1 cellular context compared by ENCODE assay signal in the genomic region with DNA sequence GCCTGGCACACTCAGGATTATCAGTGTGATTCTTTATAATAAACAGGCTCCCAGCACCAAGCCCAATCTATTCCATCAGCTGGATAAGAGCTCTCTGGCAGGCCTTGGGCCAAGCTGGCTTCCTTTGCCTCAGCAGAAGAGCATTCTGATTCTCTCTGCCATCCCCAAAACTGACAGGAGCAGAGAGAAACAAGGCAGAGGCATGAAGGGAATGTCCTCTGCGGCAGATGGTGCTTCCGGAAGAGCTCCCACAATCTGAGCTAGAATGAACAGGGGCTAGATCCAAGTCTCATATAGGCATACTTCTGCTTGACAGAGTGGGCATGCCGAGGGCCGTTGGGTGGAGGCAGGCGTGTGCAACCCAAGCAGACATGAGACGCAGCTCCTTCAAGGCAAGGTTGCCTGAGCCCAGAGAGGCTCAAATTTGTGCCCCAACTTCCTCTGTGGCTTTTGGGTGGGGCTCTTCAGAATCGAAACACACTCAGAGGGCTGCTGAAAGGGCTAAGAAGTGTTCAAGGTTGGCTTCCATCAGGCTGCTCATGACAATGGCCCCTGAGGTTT.
TF ChIP-seq lines count a peak whose summit lies in the region.

No MANE protein-coding gene starts in this region.

TF ChIP-seq in GM23338, 12 proteins besides CTCF, POLR2A, EP300 and RAD21 (continued from another document):
- no peak for TF ChIP-seq CREB1 (CRISPR knock-in tag; IDR thresholded peaks at IDR 0.05; ENCODE audit: low read depth)
- TF ChIP-seq STAT1 (IDR thresholded peaks at IDR 0.05; ENCODE audit: unreplicated experiment), result no peak
- TF ChIP-seq EZH2 (IDR thresholded peaks at IDR 0.05; ENCODE audit: low read depth, unreplicated experiment), result no peak
- no peak for TF ChIP-seq ZNF114 (CRISPR knock-in tag; IDR thresholded peaks at IDR 0.05)
